ENCODE assay signal across 18 cellular contexts in the genomic region with DNA sequence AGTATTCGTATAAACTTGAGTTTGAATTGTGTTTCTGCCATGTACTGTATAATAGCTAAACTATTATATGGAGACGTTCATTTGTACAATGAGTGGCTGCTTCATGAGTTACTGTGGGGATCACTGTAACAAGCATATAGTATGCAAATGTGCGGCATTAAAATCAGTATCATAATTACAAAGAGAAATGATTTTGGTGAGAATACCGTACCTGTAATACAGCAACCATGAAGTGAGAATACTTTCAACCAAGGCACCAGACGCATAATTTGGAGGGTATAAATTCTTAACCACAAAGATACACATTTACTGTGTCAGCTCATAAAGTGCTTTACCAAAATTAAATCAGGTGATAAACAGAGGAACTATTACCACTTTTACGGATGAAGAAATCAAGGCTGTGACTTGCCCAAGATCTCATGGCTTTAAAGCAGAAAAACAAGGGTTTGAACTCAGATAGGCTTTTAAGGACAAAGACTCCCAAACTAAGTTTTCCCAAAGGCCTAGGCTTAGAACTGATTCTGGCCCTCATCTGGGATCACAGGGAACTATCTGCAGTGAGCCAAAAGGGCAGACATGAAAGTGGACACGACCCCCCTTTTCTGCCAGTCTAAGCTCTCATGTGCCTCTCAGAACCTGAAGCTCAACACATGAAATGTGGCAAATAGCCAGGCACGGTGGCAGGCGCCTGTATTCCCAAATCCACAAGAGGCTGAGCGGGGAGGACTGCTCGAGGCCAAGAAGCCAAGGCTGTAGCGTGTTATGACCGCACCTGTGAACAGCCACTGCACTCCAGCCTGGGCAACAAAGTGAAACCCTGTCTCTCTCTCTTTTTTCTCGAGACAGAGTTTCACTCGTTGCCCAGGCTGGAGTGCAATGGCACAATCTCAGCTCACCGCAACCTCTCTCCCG. TPM values are rescaled to one million over a fixed set of nuclear protein-coding genes. Genes with fewer than 3 reads are reported as not detected.
DNase-seq lines count a peak whose midpoint lies in the region; ATAC-seq and TF ChIP-seq lines count a peak whose summit lies in the region.
"Had no signal": no experiment of that assay in that cellular context is flagged by ENCODE, and none has a peak within 500 bp of the region (broad histone marks: within the 10 kb centered on the region; RNA-seq: fewer than 3 reads in every experiment).

No MANE protein-coding gene starts in this region.

- H3K36me3 ChIP-seq in osteoblast (ENCODE audit: insufficient read depth, low read length), result peaks cover 62% of the 10 kb centered on the region

- peaks cover 55% of the 10 kb centered on the region for H3K36me3 Mint-ChIP-seq in activated CD4-positive, alpha-beta T cell treated with anti-CD3 and anti-CD28 coated beads, Interleukin-2, amount 10 ng/mL, durations not matched to agents 24 days and 14 days (ENCODE audit: low read depth)
- peaks cover 32% of the 10 kb centered on the region for H3K36me3 Mint-ChIP-seq in activated naive CD8-positive, alpha-beta T cell

- peak; percentile 2 for TF ChIP-seq POLR2A in GM18505 (IDR thresholded peaks at IDR 0.05; ENCODE audit: borderline replicate concordance, extremely low read depth, insufficient read depth, insufficient read length)

- H3K4me3 ChIP-seq in osteoblast (ENCODE audit: insufficient read depth, low read length), result no peak overlapping the region
- H3K4me3 ChIP-seq: skin epidermis, tibial nerve had no signal

- no peaks in the 10 kb centered on the region for H3K27me3 Mint-ChIP-seq in activated CD4-positive, alpha-beta T cell treated with anti-CD3 and anti-CD28 coated beads, Interleukin-2, amount 10 ng/mL, durations not matched to agents 24 days and 14 days
- no peaks in the 10 kb centered on the region for H3K27me3 Mint-ChIP-seq in activated naive CD8-positive, alpha-beta T cell

- no peaks in the 10 kb centered on the region for H3K9me3 ChIP-seq in osteoblast (ENCODE audit: low read depth, low read length)
- H3K9me3 ChIP-seq: tibial nerve had no signal

- no peak for DNase-seq in activated CD4-positive, alpha-beta T cell treated with anti-CD3 and anti-CD28 coated beads, Interleukin-2, amount 10 ng/mL, durations not matched to agents 24 days and 14 days
- no peak for DNase-seq in activated CD4-positive, alpha-beta T cell treated with anti-CD3 and anti-CD28 coated beads, Interleukin-2, amount 50 U/mL, for 48 hours
- DNase-seq in osteoblast (ENCODE audit: insufficient read length, low spot score, missing footprints), result no peak
- DNase-seq in stimulated activated CD4-positive, alpha-beta T cell treated with anti-CD3 and anti-CD28 coated beads, Interleukin-1b, Interleukin-23, amount 100 ng/mL, for 48 hours, result no peak
- DNase-seq in COLO668 (lab: John Stamatoyannopoulos, UW; ENCODE audit: unreplicated experiment), result no peak
- DNase-seq in NOMO-1 (lab: John Stamatoyannopoulos, UW; ENCODE audit: unreplicated experiment in 2 of 2), result no peak
- DNase-seq: activated CD8-positive, alpha-beta memory T cell treated with anti-CD3 and anti-CD28 coated beads, Interleukin-2, amount 50 U/mL, for 48 hours; amygdala; foreskin fibroblast; left colon; NCI-H1092; NCI-H2107; NCI-H69; SW 1271 had no signal

- no peak overlapping the region for H3K4me3 Mint-ChIP-seq in activated CD4-positive, alpha-beta T cell treated with anti-CD3 and anti-CD28 coated beads, Interleukin-2, amount 10 ng/mL, durations not matched to agents 24 days and 14 days
- peak overlapping the region; percentile 20 for H3K4me3 Mint-ChIP-seq in activated naive CD8-positive, alpha-beta T cell

- H4K20me1 ChIP-seq in osteoblast (ENCODE audit: insufficient read depth, low read length), result peaks cover 63% of the 10 kb centered on the region

- intact Hi-C loops in activated CD4-positive, alpha-beta T cell treated with anti-CD3 and anti-CD28 coated beads, Interleukin-2, amount 10 ng/mL, durations not matched to agents 24 days and 14 days (cut with micrococcal nuclease), result no loop called here

- H3K79me2 ChIP-seq in osteoblast (ENCODE audit: insufficient read depth, low read length), result peaks cover 60% of the 10 kb centered on the region

- H3K4me2 ChIP-seq in osteoblast (ENCODE audit: insufficient read depth, low read length), result no peak overlapping the region

- no peak overlapping the region for H2AFZ ChIP-seq in osteoblast (ENCODE audit: low read length)

- no peak for ATAC-seq in GM18505 (IDR thresholded peaks at IDR 0.05; ENCODE audit: unreplicated experiment)
- ATAC-seq: left colon had no signal

- peaks cover 46% of the 10 kb centered on the region for H3K4me1 Mint-ChIP-seq in activated CD4-positive, alpha-beta T cell treated with anti-CD3 and anti-CD28 coated beads, Interleukin-2, amount 10 ng/mL, durations not matched to agents 24 days and 14 days
- H3K4me1 Mint-ChIP-seq in activated naive CD8-positive, alpha-beta T cell (ENCODE audit: low read depth), result peaks cover 49% of the 10 kb centered on the region

- no peaks in the 10 kb centered on the region for H3K27me3 ChIP-seq in osteoblast (ENCODE audit: insufficient read depth, low read length)
- H3K27me3 ChIP-seq: tibial nerve had no signal

- H3K27ac ChIP-seq in osteoblast (ENCODE audit: low read depth, low read length), result peak overlapping the region; percentile 10
- H3K27ac ChIP-seq: skin epidermis, tibial nerve had no signal

- peak overlapping the region; percentile 57 for H3K27ac Mint-ChIP-seq in activated CD4-positive, alpha-beta T cell treated with anti-CD3 and anti-CD28 coated beads, Interleukin-2, amount 10 ng/mL, durations not matched to agents 24 days and 14 days
- peak overlapping the region; percentile 62 for H3K27ac Mint-ChIP-seq in activated naive CD8-positive, alpha-beta T cell

- peaks cover 7% of the 10 kb centered on the region for H3K9me3 Mint-ChIP-seq in activated CD4-positive, alpha-beta T cell treated with anti-CD3 and anti-CD28 coated beads, Interleukin-2, amount 10 ng/mL, durations not matched to agents 24 days and 14 days
- no peaks in the 10 kb centered on the region for H3K9me3 Mint-ChIP-seq in activated naive CD8-positive, alpha-beta T cell (ENCODE audit: low read depth)

- no peak for TF ChIP-seq CTCF in osteoblast (IDR thresholded peaks at IDR 0.05; ENCODE audit: extremely low read depth, low read depth, low read length)

- peaks cover 15% of the 10 kb centered on the region for H3K4me1 ChIP-seq in osteoblast (ENCODE audit: insufficient read depth, low read length)

RNA-seq across cellular contexts. Expression of a gene that starts 6.4 kb away (rescaled TPM):
- 1,857 and 1,884 TPM in 2 replicates for total RNA-seq in activated CD4-positive, alpha-beta T cell treated with anti-CD3 and anti-CD28 coated beads, Interleukin-2, amount 10 ng/mL, durations not matched to agents 24 days and 14 days
- 1,058 and 1,145 TPM in 2 replicates for total RNA-seq in osteoblast

RNA-seq across cellular contexts. Expression of a gene that starts 17.7 kb away (rescaled TPM):
- 97.2 and 98.5 TPM in 2 replicates for total RNA-seq in activated CD4-positive, alpha-beta T cell treated with anti-CD3 and anti-CD28 coated beads, Interleukin-2, amount 10 ng/mL, durations not matched to agents 24 days and 14 days
- 113 and 121 TPM in 2 replicates for total RNA-seq in osteoblast
